18 cellular contexts compared by ENCODE assay signal in the genomic region with DNA sequence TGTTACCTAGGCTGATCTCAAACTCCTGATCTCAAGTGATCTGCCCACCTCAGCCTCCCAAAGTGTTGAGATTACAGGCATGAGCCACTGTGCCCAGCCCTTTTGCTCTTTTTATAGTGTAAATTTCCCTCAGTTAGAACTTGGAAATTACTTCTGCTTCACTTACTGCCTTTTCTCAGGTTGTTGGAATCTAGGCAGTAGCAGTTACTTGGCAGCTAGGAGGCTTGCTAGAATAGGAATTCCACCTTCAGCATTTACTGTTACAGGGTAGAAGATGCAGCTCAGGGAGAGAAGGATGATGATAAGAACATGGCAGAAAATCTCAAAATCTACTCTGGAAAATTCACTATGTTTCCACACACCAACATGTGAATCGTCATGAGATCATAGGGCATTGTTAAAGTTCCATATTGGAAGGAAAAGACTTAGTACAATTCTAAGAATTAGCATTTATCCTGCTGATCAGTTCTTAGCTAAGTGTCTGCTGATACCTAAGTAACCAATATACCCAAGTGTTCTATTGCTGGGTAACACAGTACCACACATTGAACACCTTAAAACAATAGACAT.
"Had no signal": no experiment of that assay in that cellular context is flagged by ENCODE, and none has a peak within 500 bp of the region (broad histone marks: within the 10 kb centered on the region; RNA-seq: fewer than 3 reads in every experiment).

No MANE protein-coding gene starts in this region.

- ATAC-seq: activated T-cell treated with anti-CD3 and anti-CD28 coated beads, Interleukin-2, amount 50 U/mL, for 4 hours; heart left ventricle; pancreas; psoas muscle; T-cell; WTC11 had no signal

- H3K27ac ChIP-seq: adrenal gland, ascending aorta, heart left ventricle, pancreas, psoas muscle, right atrium auricular region, transverse colon, uterus had no signal

- H3K4me1 ChIP-seq: ascending aorta, pancreas, right atrium auricular region, transverse colon, uterus had no signal

- H3K36me3 ChIP-seq: uterus had no signal

- H3K4me3 ChIP-seq: adrenal gland, ascending aorta, heart left ventricle, pancreas, psoas muscle, right atrium auricular region, transverse colon, uterus had no signal

- H3K9me3 ChIP-seq: adrenal gland, pancreas had no signal

- FAIRE-seq: islet of Langerhans, pancreas had no signal

- H3K27me3 ChIP-seq: adrenal gland, ascending aorta, heart left ventricle, pancreas, right atrium auricular region, transverse colon, uterus had no signal

- DNase-seq: activated CD4-positive, alpha-beta T cell treated with anti-CD3 and anti-CD28 coated beads, Interleukin-2, amount 50 U/mL, for 48 hours; activated CD8-positive, alpha-beta memory T cell treated with anti-CD3 and anti-CD28 coated beads, Interleukin-2, amount 50 U/mL, for 48 hours; activated naive CD4-positive, alpha-beta T cell; activated T-cell treated with anti-CD3 and anti-CD28 coated beads, Interleukin-2, amount 50 U/mL, for 4 hours; adrenal gland; erythroblast; heart left ventricle; pancreas; psoas muscle; stimulated activated CD4-positive, alpha-beta T cell treated with anti-CD3 and anti-CD28 coated beads, Interleukin-12 subunit alpha, Interleukin-12 subunit beta, amount 100 ng/mL, for 4 hours; stimulated activated CD4-positive, alpha-beta T cell treated with anti-CD3 and anti-CD28 coated beads, Interleukin-4, amount 100 ng/mL, for 4 hours; T-cell; transverse colon; uterus had no signal
